ENCODE assay signal across 1 cellular context in genomic region chr14:55051165-55051425, GRCh38.
TF ChIP-seq lines count a peak whose summit lies in the region.

No MANE protein-coding gene starts in this region.

TF ChIP-seq in IMR-90, 13 proteins besides CTCF, POLR2A, EP300 and RAD21 (continued from another document):
- 0 out of 2 replicates have a peak, but pooled peaks have one; percentile 12 for TF ChIP-seq MAFK (IDR thresholded peaks at IDR 0.05; ENCODE audit: low read depth, low read length)
